Comparison of ENCODE assay signal across 1 cellular context in genomic region chr19:50173144-50173543, GRCh38.
TF ChIP-seq lines count a peak whose summit lies in the region.

No MANE protein-coding gene starts in this region.

TF ChIP-seq in HEK293T, 16 proteins besides CTCF, POLR2A, EP300 and RAD21 (continued from another document):
- TF ChIP-seq PKNOX1 (IDR thresholded peaks at IDR 0.05) = no peak
- TF ChIP-seq TARDBP (IDR thresholded peaks at IDR 0.05) = no peak
- no peak for TF ChIP-seq FOXA1 (IDR thresholded peaks at IDR 0.05)
- TF ChIP-seq LEF1 (IDR thresholded peaks at IDR 0.05; ENCODE audit: borderline replicate concordance) = no peak
- no peak for TF ChIP-seq L3MBTL2 (conservative IDR thresholded peaks at IDR 0.05)
- TF ChIP-seq FOXK2 (IDR thresholded peaks at IDR 0.05) = no peak
- TF ChIP-seq SUZ12 (IDR thresholded peaks at IDR 0.05) = no peak
- no peak for TF ChIP-seq ELF4 (IDR thresholded peaks at IDR 0.05)
